In the genomic region with DNA sequence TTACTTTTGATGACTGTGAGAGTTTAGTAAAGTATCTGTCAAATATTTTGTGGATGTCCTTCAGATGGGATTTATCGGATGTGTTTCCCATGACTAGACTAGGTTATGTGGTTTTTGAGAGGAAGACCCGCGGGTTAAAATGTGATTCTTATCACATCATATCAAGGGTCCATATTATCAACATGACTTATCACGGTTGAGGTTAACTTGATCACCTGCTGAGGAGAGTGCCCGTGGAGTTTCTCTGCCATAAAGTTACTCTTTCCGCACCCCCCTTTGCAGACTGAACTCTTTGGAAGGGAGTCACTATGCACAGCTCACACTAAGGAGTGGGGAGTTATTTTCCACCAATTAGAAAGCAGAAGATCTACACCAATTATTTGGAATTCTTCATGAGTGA, we compare ENCODE assay signal across 30 cellular contexts. TPM values are rescaled to one million over a fixed set of nuclear protein-coding genes. Genes with fewer than 3 reads are reported as not detected.
"Had no signal": no experiment of that assay in that cellular context is flagged by ENCODE, and none has a peak within 500 bp of the region (broad histone marks: within the 10 kb centered on the region; RNA-seq: fewer than 3 reads in every experiment).

No MANE protein-coding gene starts in this region.

- FAIRE-seq: endothelial cell of umbilical vein, islet of Langerhans had no signal

- H3K4me3 ChIP-seq: coronary artery, esophagus squamous epithelium, heart right ventricle, left lung, mucosa of descending colon, prostate gland, right atrium auricular region, sigmoid colon, skin epidermis, spleen, testis, tibial artery had no signal

- H3K4me1 Mint-ChIP-seq: naive B cell; neural crest cell; stimulated activated memory B cell treated with anti-CD40 and anti-IgM and Interleukin-4, amounts not matched to agents 10 μg/mL and 1 μg/mL and 100 μg/mL, for 72 hours had no signal

- ATAC-seq: heart right ventricle; left cardiac atrium; left lung; mucosa of descending colon; natural killer cell treated with Interleukin-12 subunit alpha and Interleukin-12 subunit beta and Interleukin-15 and Interleukin-18, amount 100 ng/mL, for 72 hours; stimulated activated memory B cell treated with anti-CD40 and anti-IgM and Interleukin-4, amounts not matched to agents 10 μg/mL and 1 μg/mL and 100 μg/mL, for 72 hours; stimulated activated naive CD8-positive, alpha-beta T cell treated with anti-CD3 and anti-CD28 coated beads, Interleukin-15, Interleukin-2, amounts not matched to agents 100 U/mL and 50 U/mL, for 24 hours had no signal

- H3K36me3 Mint-ChIP-seq: naive B cell; stimulated activated memory B cell treated with anti-CD40 and anti-IgM and Interleukin-4, amounts not matched to agents 10 μg/mL and 1 μg/mL and 100 μg/mL, for 72 hours; type B pancreatic cell had no signal

- H3K36me3 ChIP-seq: esophagus squamous epithelium, heart right ventricle, left lung, neutrophil, prostate gland, right atrium auricular region, sigmoid colon, spleen, tibial artery had no signal

- H3K27me3 Mint-ChIP-seq: naive B cell; natural killer cell treated with Interleukin-12 subunit alpha and Interleukin-12 subunit beta and Interleukin-15 and Interleukin-18, amount 100 ng/mL, for 72 hours; stimulated activated memory B cell treated with anti-CD40 and anti-IgM and Interleukin-4, amounts not matched to agents 10 μg/mL and 1 μg/mL and 100 μg/mL, for 72 hours; type B pancreatic cell had no signal

- H3K27ac Mint-ChIP-seq: naive B cell; natural killer cell treated with Interleukin-12 subunit alpha and Interleukin-12 subunit beta and Interleukin-15 and Interleukin-18, amount 100 ng/mL, for 72 hours; stimulated activated memory B cell treated with anti-CD40 and anti-IgM and Interleukin-4, amounts not matched to agents 10 μg/mL and 1 μg/mL and 100 μg/mL, for 72 hours had no signal

- DNase-seq: dermis blood vessel endothelial cell; effector memory CD4-positive, alpha-beta T cell; erythroblast; esophagus squamous epithelium; foreskin melanocyte; glutamatergic neuron; heart right ventricle; hippocampal formation; left cardiac atrium; left lung; mucosa of descending colon; naive B cell; sigmoid colon; spleen; stimulated activated CD4-positive, alpha-beta T cell treated with anti-CD3 and anti-CD28 coated beads, Interleukin-4, amount 100 ng/mL, for 4 hours; stimulated activated naive CD8-positive, alpha-beta T cell treated with anti-CD3 and anti-CD28 coated beads, Interleukin-15, Interleukin-2, amounts not matched to agents 100 U/mL and 50 U/mL, for 24 hours; substantia nigra; testis; tibial artery had no signal

- H3K9me3 ChIP-seq: esophagus squamous epithelium, heart right ventricle, left lung, mucosa of descending colon, neutrophil, prostate gland, right atrium auricular region, sigmoid colon, spleen, testis, tibial artery had no signal

- H3K27me3 ChIP-seq: esophagus squamous epithelium, heart right ventricle, left lung, neutrophil, right atrium auricular region, sigmoid colon, spleen, testis, tibial artery had no signal

- H3K4me3 Mint-ChIP-seq: naive B cell; natural killer cell treated with Interleukin-12 subunit alpha and Interleukin-12 subunit beta and Interleukin-15 and Interleukin-18, amount 100 ng/mL, for 72 hours; neural crest cell; stimulated activated memory B cell treated with anti-CD40 and anti-IgM and Interleukin-4, amounts not matched to agents 10 μg/mL and 1 μg/mL and 100 μg/mL, for 72 hours; type B pancreatic cell had no signal

- H3K9me3 Mint-ChIP-seq: type B pancreatic cell had no signal

- H3K4me1 ChIP-seq: esophagus squamous epithelium, heart right ventricle, left lung, prostate gland, right atrium auricular region, spleen, testis had no signal

- H3K27ac ChIP-seq: coronary artery, esophagus squamous epithelium, heart right ventricle, left lung, neutrophil, prostate gland, right atrium auricular region, sigmoid colon, skin epidermis, spleen, testis, tibial artery had no signal

RNA-seq across cellular contexts. Expression of gene GLRB, which starts 38.7 kb away (rescaled TPM):
- total RNA-seq: natural killer cell treated with Interleukin-12 subunit alpha and Interleukin-12 subunit beta and Interleukin-15 and Interleukin-18, amount 100 ng/mL, for 72 hours; spleen had no signal
